Comparison of ENCODE assay signal across 20 cellular contexts in the genomic region with DNA sequence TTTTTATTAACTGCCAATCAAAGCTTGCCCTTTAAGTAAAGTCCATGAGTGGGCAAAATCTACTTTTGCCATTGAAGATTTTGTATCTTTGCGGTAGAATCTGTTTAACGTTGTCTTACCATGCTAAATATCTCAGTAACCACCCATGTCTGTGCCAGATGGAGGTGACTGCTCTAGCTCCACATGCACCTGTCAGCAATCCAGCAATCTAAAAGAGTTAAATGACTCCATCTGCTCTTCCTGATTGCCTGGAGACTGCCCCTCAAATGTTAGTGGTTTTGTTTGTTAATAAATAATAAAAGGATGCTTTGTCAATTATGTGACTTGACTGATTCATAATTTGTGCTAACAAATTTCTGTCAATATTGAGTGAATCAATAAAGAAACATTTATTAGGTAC.
DNase-seq lines count a peak whose midpoint lies in the region; ATAC-seq, FAIRE-seq and TF ChIP-seq lines count a peak whose summit lies in the region.
"Had no signal": no experiment of that assay in that cellular context is flagged by ENCODE, and none has a peak within 500 bp of the region (broad histone marks: within the 10 kb centered on the region; RNA-seq: fewer than 3 reads in every experiment).

No MANE protein-coding gene starts in this region.

- no peak overlapping the region for H3K4me2 ChIP-seq in PC-3 (ENCODE audit: low read length)

- DNase-seq in NCI-H82 (lab: John Stamatoyannopoulos, UW) (peak; percentile 40), NCI-H82 treated with DMSO at 0.1 percent for 48 hours (lab: John Stamatoyannopoulos, UW; ENCODE audit: unreplicated experiment) (no peak), NCI-H2081 treated with DMSO at 0.1 percent for 48 hours (lab: John Stamatoyannopoulos, UW) (peak; percentile 2), PC-3 (no peak), small intestine (peak; percentile 1), BE2C (no peak), suprapubic skin (ENCODE audit: low spot score in 2 of 2) (no peak)
- DNase-seq in activated T-cell treated with anti-CD3 and anti-CD28 coated beads, Interleukin-2, amount 50 U/mL, for 4 hours = no peak
- DNase-seq: Caco-2, DND-41, GDM1, MV-4-11, NCI-H146, NCI-H526, T-helper 9 cell had no signal

- no peak overlapping the region for H2AFZ ChIP-seq in PC-3 (ENCODE audit: low read length)

- ATAC-seq in PC-3 = peak; percentile 38; the same call in 1 of the 2 replicates
- ATAC-seq in activated T-cell treated with anti-CD3 and anti-CD28 coated beads, Interleukin-2, amount 50 U/mL, for 4 hours = no peak
- ATAC-seq: HCT116, K562 had no signal

- H3K4me1 Mint-ChIP-seq in activated T-cell treated with anti-CD3 and anti-CD28 coated beads, Interleukin-2, amount 50 U/mL, for 4 hours (ENCODE audit: low read depth) = no peaks in the 10 kb centered on the region
- H3K4me1 Mint-ChIP-seq: CD14-positive monocyte had no signal

- H3K9me3 Mint-ChIP-seq in activated T-cell treated with anti-CD3 and anti-CD28 coated beads, Interleukin-2, amount 50 U/mL, for 4 hours = peaks cover 4% of the 10 kb centered on the region

- no peaks in the 10 kb centered on the region for H3K9me2 ChIP-seq in PC-3 (replicated peaks; ENCODE audit: low read length)

- no peaks in the 10 kb centered on the region for H3K27me3 ChIP-seq in PC-3 (ENCODE audit: low read length)
- no peaks in the 10 kb centered on the region for H3K27me3 ChIP-seq in small intestine (ENCODE audit: control insufficient read depth in 2 of 2, insufficient read depth in 2 of 2, low read length in 2 of 2)
- no peaks in the 10 kb centered on the region for H3K27me3 ChIP-seq in BE2C
- H3K27me3 ChIP-seq in suprapubic skin = no peaks in the 10 kb centered on the region

- no peak for TF ChIP-seq EP300 in suprapubic skin (IDR thresholded peaks at IDR 0.05)

- H3K79me2 ChIP-seq in PC-3 (ENCODE audit: low read length) = no peaks in the 10 kb centered on the region

- H3K36me3 Mint-ChIP-seq in activated T-cell treated with anti-CD3 and anti-CD28 coated beads, Interleukin-2, amount 50 U/mL, for 4 hours (ENCODE audit: insufficient read depth) = no peaks in the 10 kb centered on the region
- H3K36me3 Mint-ChIP-seq: CD14-positive monocyte had no signal

- FAIRE-seq in small intestine (lab: Jason Lieb, UNC) = no peak
- FAIRE-seq: GM12891, GM18507, K562 had no signal

- POLR2A ChIA-PET in PC-3 (lab: Charles Lee; ENCODE audit: unreplicated experiment) = no interaction called here

- H3K27me3 Mint-ChIP-seq in activated T-cell treated with anti-CD3 and anti-CD28 coated beads, Interleukin-2, amount 50 U/mL, for 4 hours (ENCODE audit: low read depth) = peaks cover 2% of the 10 kb centered on the region

- H3K36me3 ChIP-seq in PC-3 (ENCODE audit: low read depth, low read length) (no peaks in the 10 kb centered on the region), small intestine (ENCODE audit: control insufficient read depth in 2 of 2, insufficient read depth in 2 of 2, low read length in 2 of 2) (no peaks in the 10 kb centered on the region), BE2C (no peaks in the 10 kb centered on the region), suprapubic skin (no peaks in the 10 kb centered on the region)

- H3F3A ChIP-seq in PC-3 (ENCODE audit: low read length, unreplicated experiment) = no peaks in the 10 kb centered on the region

- no peak overlapping the region for H3K4me3 Mint-ChIP-seq in activated T-cell treated with anti-CD3 and anti-CD28 coated beads, Interleukin-2, amount 50 U/mL, for 4 hours
- H3K4me3 Mint-ChIP-seq: CD14-positive monocyte had no signal

- CTCF ChIA-PET in PC-3 (lab: Charles Lee) = no interaction called here

- BruUV-seq in PC-3 (replicated peaks; lab: Mats Ljungman, UMichigan) = no TSS peak

- no peaks in the 10 kb centered on the region for H3K4me1 ChIP-seq in PC-3 (ENCODE audit: insufficient read depth, low read length)
- no peaks in the 10 kb centered on the region for H3K4me1 ChIP-seq in small intestine (ENCODE audit: control insufficient read depth in 2 of 2, insufficient read depth in 1 of 2, low read depth in 1 of 2, low read length in 1 of 2)
- H3K4me1 ChIP-seq in BE2C = no peaks in the 10 kb centered on the region
- no peaks in the 10 kb centered on the region for H3K4me1 ChIP-seq in suprapubic skin
- H3K4me1 ChIP-seq: Caco-2 had no signal

- TF ChIP-seq CTCF in PC-3 (conservative IDR thresholded peaks at IDR 0.05; ENCODE audit: low read depth, low read length) (no peak), BE2C (IDR thresholded peaks at IDR 0.05; ENCODE audit: low read depth, low read length) (no peak), suprapubic skin (IDR thresholded peaks at IDR 0.05) (no peak)

- H3K4me3 ChIP-seq in PC-3 (ENCODE audit: low read length) (no peak overlapping the region), small intestine (ENCODE audit: low read depth in 1 of 2, low read length in 2 of 2) (no peak overlapping the region), BE2C (ENCODE audit: low read depth, low read length) (no peak overlapping the region), suprapubic skin (no peak overlapping the region)
- H3K4me3 ChIP-seq: K562 had no signal

- H3K9me3 ChIP-seq in PC-3 (ENCODE audit: low read length) (peaks cover 5% of the 10 kb centered on the region; the same call in 1 of the 2 replicates), small intestine (ENCODE audit: control insufficient read depth, low read depth) (no peaks in the 10 kb centered on the region), BE2C (no peaks in the 10 kb centered on the region), suprapubic skin (no peaks in the 10 kb centered on the region)

- TF ChIP-seq POLR2A in suprapubic skin (IDR thresholded peaks at IDR 0.05) = no peak

- intact Hi-C loops in PC-3 (cut with micrococcal nuclease) = no loop called here

- H3K9ac ChIP-seq in PC-3 (ENCODE audit: low read length) = no peak overlapping the region

- no peaks in the 10 kb centered on the region for H4K20me1 ChIP-seq in PC-3 (ENCODE audit: low read length)

- WGBS in small intestine, 3 donors = 80 to 91% (median 82%) methylated on average over 2 of the region's 2 CpGs
- WGBS in suprapubic skin = 94% methylated on average over 2 of the region's 2 CpGs

- H3K27ac ChIP-seq in PC-3 (ENCODE audit: low read length) (no peak overlapping the region), small intestine (ENCODE audit: low read depth in 1 of 2, low read length in 1 of 2) (no peak overlapping the region), suprapubic skin (no peak overlapping the region)

Comparison
In these comparisons a context has a peak if more than half of its experiments do, and no peak if none do; other contexts are left out.
1. DNase-seq: peak in NCI-H82 (single experiment), NCI-H2081 treated with DMSO at 0.1 percent for 48 hours (single experiment) and small intestine (single experiment); none in NCI-H82 treated with DMSO at 0.1 percent for 48 hours (single experiment), PC-3 (single experiment), activated T-cell treated with anti-CD3 and anti-CD28 coated beads, Interleukin-2, amount 50 U/mL, for 4 hours (single experiment), BE2C (single experiment) and suprapubic skin (0 of 2).